In the genomic region with DNA sequence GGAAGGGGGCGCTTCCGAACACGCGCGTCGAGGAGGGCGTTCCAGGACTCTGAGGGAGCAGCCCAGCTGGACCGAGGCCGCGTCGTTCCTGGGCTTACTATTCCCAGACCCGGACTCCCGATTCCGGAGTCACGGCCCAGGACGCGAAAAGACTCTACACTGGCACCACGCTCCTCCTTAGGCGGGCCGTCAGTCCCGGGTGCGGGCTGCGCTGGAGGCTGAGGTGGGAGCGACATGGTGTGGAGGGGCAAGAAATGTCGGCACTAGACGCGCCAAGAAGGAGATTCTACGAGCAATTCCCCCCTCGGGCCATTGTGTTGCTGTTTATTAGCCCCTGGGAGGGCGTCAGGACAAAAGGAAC, we compare ENCODE assay signal across 8 cellular contexts. TPM values are rescaled to one million over a fixed set of nuclear protein-coding genes. Genes with fewer than 3 reads are reported as not detected.
DNase-seq lines count a peak whose midpoint lies in the region; ATAC-seq and TF ChIP-seq lines count a peak whose summit lies in the region.

No MANE protein-coding gene starts in this region.

- no peak overlapping the region for H2BK120ac ChIP-seq in H9 (ENCODE audit: low read depth, low read length, poor library complexity, severe bottlenecking)

- no TSS peak for BruUV-seq in PC-3 (replicated peaks; lab: Mats Ljungman, UMichigan)

- peak overlapping the region; percentile 87 for H3K4me2 ChIP-seq in H9 (ENCODE audit: insufficient read depth, insufficient read length, low read length)
- peak overlapping the region; percentile 96 for H3K4me2 ChIP-seq in PC-3 (ENCODE audit: low read length)

- H3K18ac ChIP-seq in H9 (ENCODE audit: insufficient read length, low read depth, low read length), result no peak overlapping the region

- ATAC-seq in GM18498 (IDR thresholded peaks at IDR 0.05; ENCODE audit: unreplicated experiment) (peak; percentile 24), PC-3 (peak; percentile 18)
- ATAC-seq in naive thymus-derived CD8-positive, alpha-beta T cell, result peak; percentile 33

- H3K4ac ChIP-seq in H9 (ENCODE audit: low read depth, low read length), result no peak overlapping the region

- peaks cover 0 to 6% of the 10 kb centered on the region in 2 experiments; a peak in 2 of 5 replicates for H3K9me3 Mint-ChIP-seq in H9
- H3K9me3 Mint-ChIP-seq in naive thymus-derived CD8-positive, alpha-beta T cell, result no peaks in the 10 kb centered on the region
- H3K9me3 Mint-ChIP-seq in HFFc6, result peaks cover 12% of the 10 kb centered on the region

- H3K79me2 ChIP-seq in H9 (ENCODE audit: insufficient read depth, low read length) (no peaks in the 10 kb centered on the region), PC-3 (ENCODE audit: low read length) (no peaks in the 10 kb centered on the region)

- H3K36me3 Mint-ChIP-seq in H9 (ENCODE audit: insufficient read depth in 1 of 3, low read depth in 3 of 3), result no peaks in the 10 kb centered on the region; a peak in 1 of 7 replicates
- no peaks in the 10 kb centered on the region for H3K36me3 Mint-ChIP-seq in naive thymus-derived CD8-positive, alpha-beta T cell
- peaks cover 4% of the 10 kb centered on the region; the same call in 1 of the 2 replicates for H3K36me3 Mint-ChIP-seq in HFFc6 (ENCODE audit: low read depth)

- POLR2A ChIA-PET in PC-3 (lab: Charles Lee; ENCODE audit: unreplicated experiment), result no interaction called here
- POLR2A ChIA-PET in naive thymus-derived CD8-positive, alpha-beta T cell (lab: Charles Lee), result interaction anchor here (0.7 to 3.3 kb wide), 3 partner anchors 15 to 282 kb away, joined by 3 to 30 read pairs (median 7); partner anchors contain the start of genes ABCB1 and CROT

- H3K4me1 ChIP-seq in H9 (ENCODE audit: insufficient read depth, low read length) (no peaks in the 10 kb centered on the region), PC-3 (ENCODE audit: insufficient read depth, low read length) (peaks cover 10% of the 10 kb centered on the region), endocrine pancreas (ENCODE audit: control insufficient read depth, insufficient read depth, low read length) (no peaks in the 10 kb centered on the region)

- H4K91ac ChIP-seq in H9 (ENCODE audit: insufficient read length, low read depth, low read length), result no peak overlapping the region

- no peak overlapping the region for H3K14ac ChIP-seq in H9 (ENCODE audit: insufficient read depth, low read length)

- no peak overlapping the region for H2AK5ac ChIP-seq in H9 (ENCODE audit: insufficient read length, low read length)

- H3F3A ChIP-seq in PC-3 (ENCODE audit: low read length, unreplicated experiment), result no peaks in the 10 kb centered on the region

- no peak overlapping the region for H2BK12ac ChIP-seq in H9 (ENCODE audit: insufficient read length, low read depth, low read length)

- no peaks in the 10 kb centered on the region for H4K20me1 ChIP-seq in H9 (ENCODE audit: control insufficient read depth, insufficient read depth, insufficient read length)
- no peaks in the 10 kb centered on the region for H4K20me1 ChIP-seq in PC-3 (ENCODE audit: low read length)

- no CpG with 5 or more reads among the region's 30 CpGs for WGBS in H9 (ENCODE audit: extremely low coverage, insufficient read length, low lambda C conversion rate)

- H3K9me2 ChIP-seq in PC-3 (replicated peaks; ENCODE audit: low read length), result no peaks in the 10 kb centered on the region

- H2AFZ ChIP-seq in H9 (ENCODE audit: low read length), result no peak overlapping the region
- peak overlapping the region; percentile 81 for H2AFZ ChIP-seq in PC-3 (ENCODE audit: low read length)

- no peak overlapping the region for H3K9ac ChIP-seq in H9 (ENCODE audit: extremely low read depth, insufficient read length, low read length)
- no peak overlapping the region for H3K9ac ChIP-seq in PC-3 (ENCODE audit: low read length)
- H3K9ac ChIP-seq in endocrine pancreas (ENCODE audit: control insufficient read depth, insufficient read depth, low read length), result peak overlapping the region; percentile 16

- no peak overlapping the region for H4K8ac ChIP-seq in H9 (replicated peaks; ENCODE audit: insufficient read length, low read depth, low read length)

- no peak overlapping the region for H3K23ac ChIP-seq in H9 (ENCODE audit: insufficient read length, low read depth, low read length)

- H3K4me3 ChIP-seq in PC-3 (ENCODE audit: low read length) (peak overlapping the region; percentile 72), endocrine pancreas (ENCODE audit: control insufficient read depth, insufficient read depth, low read length) (peak overlapping the region; percentile 4)

- no peak overlapping the region for H3K56ac ChIP-seq in H9 (ENCODE audit: insufficient read length, low read depth, low read length)

- H3K27ac ChIP-seq in H9 (ENCODE audit: insufficient read length, low read depth, low read length), result no peak overlapping the region
- no peak overlapping the region for H3K27ac ChIP-seq in PC-3 (ENCODE audit: low read length)

- no peak overlapping the region for H4K5ac ChIP-seq in H9 (ENCODE audit: insufficient read length, low read depth, low read length)

- peaks cover 10% of the 10 kb centered on the region; the same call in 1 of the 2 replicates for H3K27me3 ChIP-seq in H9 (ENCODE audit: insufficient read depth, low read length)
- peaks cover 13% of the 10 kb centered on the region; the same call in 1 of the 2 replicates for H3K27me3 ChIP-seq in PC-3 (ENCODE audit: low read length)
- no peaks in the 10 kb centered on the region for H3K27me3 ChIP-seq in endocrine pancreas (ENCODE audit: control insufficient read depth, insufficient read depth, low read length)

- no peak overlapping the region for H3K27ac Mint-ChIP-seq in H9
- H3K27ac Mint-ChIP-seq in naive thymus-derived CD8-positive, alpha-beta T cell, result peak overlapping the region in 7 of 10 donors; percentile 20 to 94 (median 74)
- no peak overlapping the region for H3K27ac Mint-ChIP-seq in HFFc6

- CTCF ChIA-PET in PC-3 (lab: Charles Lee), result no interaction called here

- H3K36me3 ChIP-seq in PC-3 (ENCODE audit: low read depth, low read length) (no peaks in the 10 kb centered on the region), endocrine pancreas (ENCODE audit: control insufficient read depth, insufficient read depth, low read length) (no peaks in the 10 kb centered on the region)

- H2BK15ac ChIP-seq in H9 (ENCODE audit: low read depth, low read length), result no peak overlapping the region

- H3K23me2 ChIP-seq in H9 (ENCODE audit: insufficient read length, low read depth, low read length, poor library complexity, severe bottlenecking), result peaks cover 12% of the 10 kb centered on the region

- DNase-seq in H9, result no peak
- DNase-seq in PC-3, result no peak
- peak in 3 of 10 donors; percentile 2 to 65 (median 8) for DNase-seq in naive thymus-derived CD8-positive, alpha-beta T cell
- no peak for DNase-seq in NCI-H1048 (lab: John Stamatoyannopoulos, UW)
- DNase-seq in HFFc6, result no peak
- no peak for DNase-seq in SK-N-DZ (ENCODE audit: low spot score)

- no peak for TF ChIP-seq CTCF in H9 (conservative IDR thresholded peaks at IDR 0.05)
- no peak for TF ChIP-seq CTCF in PC-3 (conservative IDR thresholded peaks at IDR 0.05; ENCODE audit: low read depth, low read length)
- no peak for TF ChIP-seq CTCF in HFFc6 (IDR thresholded peaks at IDR 0.05)

- H3T11ph ChIP-seq in H9 (ENCODE audit: low read length), result no peak overlapping the region

- intact Hi-C loops in PC-3 (cut with micrococcal nuclease), result no loop called here

- no peak overlapping the region for H2BK20ac ChIP-seq in H9 (ENCODE audit: low read depth, low read length, poor library complexity, severe bottlenecking)

- peak overlapping the region; percentile 71 to 91 for H3K4me3 Mint-ChIP-seq in H9
- peak overlapping the region; percentile 82 to 96 (median 90) for H3K4me3 Mint-ChIP-seq in naive thymus-derived CD8-positive, alpha-beta T cell
- H3K4me3 Mint-ChIP-seq in HFFc6, result no peak overlapping the region

- H3K9me3 ChIP-seq in H9 (ENCODE audit: control insufficient read depth, low read depth, low read length) (no peaks in the 10 kb centered on the region), PC-3 (ENCODE audit: low read length) (no peaks in the 10 kb centered on the region), endocrine pancreas (ENCODE audit: control insufficient read depth, low read length) (no peaks in the 10 kb centered on the region)

- peaks cover 2 to 9% of the 10 kb centered on the region in 2 experiments; a peak in 3 of 4 replicates for H3K4me1 Mint-ChIP-seq in H9
- H3K4me1 Mint-ChIP-seq in naive thymus-derived CD8-positive, alpha-beta T cell, result peaks cover 9 to 13% (median 11%) of the 10 kb centered on the region in 4 donors
- no peaks in the 10 kb centered on the region; the same call in 1 of the 2 replicates for H3K4me1 Mint-ChIP-seq in HFFc6 (ENCODE audit: low read depth)

- peaks cover 42% of the 10 kb centered on the region for H3K27me3 Mint-ChIP-seq in H9 (ENCODE audit: low read depth)
- peaks cover 0 to 9% (median 0%) of the 10 kb centered on the region in 5 donors for H3K27me3 Mint-ChIP-seq in naive thymus-derived CD8-positive, alpha-beta T cell
- H3K27me3 Mint-ChIP-seq in HFFc6 (ENCODE audit: insufficient read depth), result no peaks in the 10 kb centered on the region; the same call in 1 of the 2 replicates

- H3K79me1 ChIP-seq in H9 (ENCODE audit: insufficient read depth, low read depth, low read length, poor library complexity, severe bottlenecking), result no peaks in the 10 kb centered on the region

- no peak overlapping the region for H2BK5ac ChIP-seq in H9 (ENCODE audit: insufficient read length, low read length)

RNA-seq across cellular contexts. Expression of gene RUNDC3B, which starts 0.6 kb away (rescaled TPM):
- total RNA-seq in H9 (2021), result 0.37 and 0.44 TPM in 2 replicates
- 0.12 and 1.1 TPM in 2 replicates for total RNA-seq in PC-3 (2014; rRNA removed)
- 1 to 10 TPM in 1 of 2 experiments, under 1 TPM in 1; 0.93 to 1.1 TPM for total RNA-seq in naive thymus-derived CD8-positive, alpha-beta T cell
- 1 to 10 TPM; 1.8 to 3.1 (median 1.9) TPM for polyA plus RNA-seq in naive thymus-derived CD8-positive, alpha-beta T cell
- 1 to 10 TPM in 1 of 6 experiments, under 1 TPM in 5; 0.41 to 1.1 (median 0.45) TPM for total RNA-seq in HFFc6 (2021; fragmentation: NEBNext Ultra II Directional; extraction: Animal tissue kit (Norgen Biotek cat#: 25700))
- polyA plus RNA-seq in SK-N-DZ (2014; cell fraction: cytosol; rRNA removed), result 7.4 and 9.2 TPM in 2 replicates
- 3.6 and 5.1 TPM in 2 replicates for polyA plus RNA-seq in SK-N-DZ (2014; cell fraction: nucleus; rRNA removed)

RNA-seq across cellular contexts. Expression of gene ABCB1, which starts 26.9 kb away (rescaled TPM):
- total RNA-seq in H9 (2021) (0.15 and 0.33 TPM in 2 replicates), PC-3 (2014; rRNA removed) (not detected in 2 replicates)
- 10 to 100 TPM; 56.3 to 58.7 TPM for total RNA-seq in naive thymus-derived CD8-positive, alpha-beta T cell
- polyA plus RNA-seq in naive thymus-derived CD8-positive, alpha-beta T cell, result 10 to 100 TPM; 25.3 to 34.7 (median 31.7) TPM
- 1 to 10 TPM; 4.4 to 7.4 (median 5.9) TPM for total RNA-seq in HFFc6 (2021; fragmentation: NEBNext Ultra II Directional; extraction: Animal tissue kit (Norgen Biotek cat#: 25700))
- 19.8 and 23.1 TPM in 2 replicates for polyA plus RNA-seq in SK-N-DZ (2014; cell fraction: cytosol; rRNA removed)
- polyA plus RNA-seq in SK-N-DZ (2014; cell fraction: nucleus; rRNA removed), result 11.6 and 15.8 TPM in 2 replicates

Comparison
In these comparisons a context has a peak if more than half of its experiments do, and no peak if none do; other contexts are left out.
1. H3K27ac Mint-ChIP-seq: peak in naive thymus-derived CD8-positive, alpha-beta T cell (7 of 10); none in H9 (0 of 3) and HFFc6 (single experiment).
2. RNA of gene ABCB1, which starts 26.9 kb away (total RNA-seq): 56.3 to 58.7 TPM in naive thymus-derived CD8-positive, alpha-beta T cell; 4.4 to 7.4 TPM in HFFc6, 0.15 to 0.33 TPM in H9 and not detected in PC-3; every median in the first group is over 4 times any median in the second.
3. Peak in every context shown above with its lines, with median percentiles within 50 percentile points of each other: ATAC-seq.